In genomic region chr10:104277785-104278184, GRCh38 we compare ENCODE assay signal across 1 cellular context.
TF ChIP-seq lines count a peak whose summit lies in the region.

No MANE protein-coding gene starts in this region.

TF ChIP-seq in GM23338, 12 proteins besides CTCF, POLR2A, EP300 and RAD21 (continued from another document):
- TF ChIP-seq ZNF462 (CRISPR knock-in tag; IDR thresholded peaks at IDR 0.05) (no peak), ZNF331 (CRISPR knock-in tag; IDR thresholded peaks at IDR 0.05; ENCODE audit: low read depth) (no peak), STAT1 (IDR thresholded peaks at IDR 0.05; ENCODE audit: unreplicated experiment) (no peak), REST (IDR thresholded peaks at IDR 0.05; ENCODE audit: unreplicated experiment) (no peak), JUNB (IDR thresholded peaks at IDR 0.05; ENCODE audit: unreplicated experiment) (no peak), CREB1 (CRISPR knock-in tag; IDR thresholded peaks at IDR 0.05; ENCODE audit: low read depth) (no peak), ETS1 (IDR thresholded peaks at IDR 0.05) (no peak), EZH2 (IDR thresholded peaks at IDR 0.05; ENCODE audit: low read depth, unreplicated experiment) (no peak), EZH2phosphoT487 (IDR thresholded peaks at IDR 0.05; ENCODE audit: unreplicated experiment) (no peak)
